In genomic region chr6:38796006-38796405, GRCh38 we compare ENCODE assay signal across 15 cellular contexts.
"Had no signal": no experiment of that assay in that cellular context is flagged by ENCODE, and none has a peak within 500 bp of the region (broad histone marks: within the 10 kb centered on the region; RNA-seq: fewer than 3 reads in every experiment).

No MANE protein-coding gene starts in this region.

- ATAC-seq: activated T-helper 17 cell treated with anti-CD3 and anti-CD28 coated beads, Interleukin-2, amount 50 U/mL, for 72 hours; sciatic nerve; T-cell had no signal

- H3K9me3 ChIP-seq: suprapubic skin, upper lobe of left lung had no signal

- DNase-seq: activated CD4-positive, alpha-beta T cell treated with anti-CD3 and anti-CD28 coated beads for 1 hour; activated CD4-positive, alpha-beta T cell treated with anti-CD3 and anti-CD28 coated beads, Interleukin-2, amount 50 U/mL, for 4 hours; activated naive CD4-positive, alpha-beta T cell treated with anti-CD3 and anti-CD28 coated beads, Interleukin-2, amount 10 ng/mL, durations not matched to agents 7 days and 5 days; activated T-cell treated with anti-CD3 and anti-CD28 coated beads for 4 hours; foreskin fibroblast; glutamatergic neuron; T-cell; T-helper 9 cell; upper lobe of left lung had no signal

- H3K27ac Mint-ChIP-seq: activated naive CD4-positive, alpha-beta T cell treated with anti-CD3 and anti-CD28 coated beads, Interleukin-2, amount 10 ng/mL, durations not matched to agents 7 days and 5 days; activated T-helper 17 cell treated with anti-CD3 and anti-CD28 coated beads, Interleukin-2, amount 50 U/mL, for 72 hours; stimulated activated naive CD8-positive, alpha-beta T cell treated with anti-CD3 and anti-CD28 coated beads, Interleukin-15, Interleukin-2, amounts not matched to agents 100 ng/mL and 50 ng/mL, for 24 hours; T-cell had no signal

- H3K4me1 Mint-ChIP-seq: activated naive CD4-positive, alpha-beta T cell treated with anti-CD3 and anti-CD28 coated beads, Interleukin-2, amount 10 ng/mL, durations not matched to agents 7 days and 5 days; activated T-helper 17 cell treated with anti-CD3 and anti-CD28 coated beads, Interleukin-2, amount 50 U/mL, for 72 hours; neural crest cell; T-cell had no signal

- H3K36me3 ChIP-seq: suprapubic skin, upper lobe of left lung had no signal

- H3K9me3 Mint-ChIP-seq: activated naive CD4-positive, alpha-beta T cell treated with anti-CD3 and anti-CD28 coated beads, Interleukin-2, amount 10 ng/mL, durations not matched to agents 7 days and 5 days; activated T-helper 17 cell treated with anti-CD3 and anti-CD28 coated beads, Interleukin-2, amount 50 U/mL, for 72 hours; neural crest cell; stimulated activated naive CD8-positive, alpha-beta T cell treated with anti-CD3 and anti-CD28 coated beads, Interleukin-15, Interleukin-2, amounts not matched to agents 100 ng/mL and 50 ng/mL, for 24 hours; T-cell had no signal

- H3K4me1 ChIP-seq: suprapubic skin, upper lobe of left lung had no signal

- H3K36me3 Mint-ChIP-seq: activated naive CD4-positive, alpha-beta T cell treated with anti-CD3 and anti-CD28 coated beads, Interleukin-2, amount 10 ng/mL, durations not matched to agents 7 days and 5 days; T-cell had no signal

- H3K4me3 Mint-ChIP-seq: activated naive CD4-positive, alpha-beta T cell treated with anti-CD3 and anti-CD28 coated beads, Interleukin-2, amount 10 ng/mL, durations not matched to agents 7 days and 5 days; activated T-helper 17 cell treated with anti-CD3 and anti-CD28 coated beads, Interleukin-2, amount 50 U/mL, for 72 hours; neural crest cell; stimulated activated naive CD8-positive, alpha-beta T cell treated with anti-CD3 and anti-CD28 coated beads, Interleukin-15, Interleukin-2, amounts not matched to agents 100 ng/mL and 50 ng/mL, for 24 hours; T-cell had no signal

- H3K27me3 ChIP-seq: upper lobe of left lung had no signal

- H3K27ac ChIP-seq: suprapubic skin, upper lobe of left lung had no signal

- H3K4me3 ChIP-seq: suprapubic skin, upper lobe of left lung had no signal

- FAIRE-seq: endometrium had no signal
